Comparison of ENCODE assay signal across 1 cellular context in genomic region chr1:180720753-180721152, GRCh38.
TF ChIP-seq lines count a peak whose summit lies in the region.

No MANE protein-coding gene starts in this region.

TF ChIP-seq in HCT116, 20 proteins besides CTCF, POLR2A, EP300 and RAD21 (continued from another document):
- no peak for TF ChIP-seq REST (IDR thresholded peaks at IDR 0.05; ENCODE audit: low read depth)
- no peak for TF ChIP-seq SIN3A (IDR thresholded peaks at IDR 0.05; ENCODE audit: low read depth)
- no peak for TF ChIP-seq POLR2AphosphoS5 (IDR thresholded peaks at IDR 0.05; ENCODE audit: low read depth, low read length)
- no peak for TF ChIP-seq ZBTB33 (IDR thresholded peaks at IDR 0.05; ENCODE audit: extremely low read depth, insufficient replicate concordance, low read length)
- TF ChIP-seq CBX3 (IDR thresholded peaks at IDR 0.05; ENCODE audit: low read depth): no peak
- no peak for TF ChIP-seq SP1 (IDR thresholded peaks at IDR 0.05; ENCODE audit: low read depth)
- no peak for TF ChIP-seq EZH2 (IDR thresholded peaks at IDR 0.05)
- TF ChIP-seq EGR1 (IDR thresholded peaks at IDR 0.05; ENCODE audit: low read depth): no peak
- no peak for TF ChIP-seq EZH2phosphoT487 (IDR thresholded peaks at IDR 0.05; ENCODE audit: borderline replicate concordance)
- TF ChIP-seq FOSL1 (IDR thresholded peaks at IDR 0.05; ENCODE audit: low read depth): no peak; the same call in 1 of the 2 replicates
- TF ChIP-seq MAX (IDR thresholded peaks at IDR 0.05): no peak
- no peak for TF ChIP-seq CEBPB (IDR thresholded peaks at IDR 0.05; ENCODE audit: low read depth)
- no peak for TF ChIP-seq ELF1 (IDR thresholded peaks at IDR 0.05; ENCODE audit: borderline replicate concordance, low read depth)
